In the genomic region with DNA sequence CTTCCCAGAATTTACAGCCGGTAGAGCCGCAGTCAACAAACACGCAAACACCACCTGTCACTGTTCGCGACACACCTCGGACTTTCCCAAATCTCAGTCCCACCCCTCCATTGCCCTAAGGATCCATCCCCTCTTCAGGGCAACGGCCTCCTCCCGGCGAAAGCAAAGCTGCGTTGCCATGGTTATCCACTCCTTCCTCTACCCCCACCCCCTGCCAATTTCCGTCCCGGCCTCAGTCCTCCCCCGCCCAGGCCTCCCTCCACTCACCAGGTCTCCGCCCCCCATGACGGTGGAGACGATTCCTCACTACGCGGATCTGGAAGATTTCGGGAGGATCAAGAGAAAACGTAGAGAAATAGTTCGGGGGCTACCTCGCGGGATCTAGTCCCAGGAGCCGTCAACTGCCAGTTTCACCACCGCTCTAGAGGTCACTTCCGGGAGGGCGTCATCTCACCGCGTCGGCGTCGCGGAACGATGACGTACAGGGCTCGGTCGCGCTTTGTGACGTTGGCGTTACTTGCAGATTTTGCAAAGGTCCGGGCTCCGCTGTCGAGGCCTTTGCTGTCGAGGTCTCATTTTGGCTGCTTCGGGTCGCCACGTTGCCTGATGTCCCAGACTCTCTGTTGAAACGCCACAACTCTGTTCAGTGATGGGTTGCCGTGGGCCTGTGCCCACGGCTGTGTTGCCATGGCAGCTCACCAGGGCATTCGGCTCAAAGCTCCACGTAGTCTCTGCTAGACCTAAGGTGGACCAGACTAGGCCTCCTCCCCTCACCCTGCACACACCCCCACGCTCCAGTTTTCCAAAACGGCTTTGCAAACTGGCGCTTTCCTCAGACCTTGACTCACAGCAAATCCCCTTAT, we compare ENCODE assay signal across 1 cellular context.
TF ChIP-seq lines count a peak whose summit lies in the region.

A gene (minus strand): TSS at position 423 of the 863 bp plus-strand sequence. CDS start 138 bp downstream, at position 285.

TF ChIP-seq in HEK293, 187 proteins besides CTCF, POLR2A, EP300 and RAD21 (continued from another document and continues in another):
- peak; percentile 74; the same call in 1 of the 2 replicates for TF ChIP-seq YY1 (tag by site-specific recombination; IDR thresholded peaks at IDR 0.05)
- TF ChIP-seq, protein P1, sequence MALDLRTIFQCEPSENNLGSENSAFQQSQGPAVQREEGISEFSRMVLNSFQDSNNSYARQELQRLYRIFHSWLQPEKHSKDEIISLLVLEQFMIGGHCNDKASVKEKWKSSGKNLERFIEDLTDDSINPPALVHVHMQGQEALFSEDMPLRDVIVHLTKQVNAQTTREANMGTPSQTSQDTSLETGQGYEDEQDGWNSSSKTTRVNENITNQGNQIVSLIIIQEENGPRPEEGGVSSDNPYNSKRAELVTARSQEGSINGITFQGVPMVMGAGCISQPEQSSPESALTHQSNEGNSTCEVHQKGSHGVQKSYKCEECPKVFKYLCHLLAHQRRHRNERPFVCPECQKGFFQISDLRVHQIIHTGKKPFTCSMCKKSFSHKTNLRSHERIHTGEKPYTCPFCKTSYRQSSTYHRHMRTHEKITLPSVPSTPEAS (tag by site-specific recombination; IDR thresholded peaks at IDR 0.05): peak; percentile 57; the same call in 1 of the 2 replicates
- TF ChIP-seq KLF7 (tag by site-specific recombination; IDR thresholded peaks at IDR 0.05; ENCODE audit: borderline replicate concordance): no peak; the same call in 1 of the 2 replicates
- no peak for TF ChIP-seq RBAK (tag by site-specific recombination; IDR thresholded peaks at IDR 0.05)
- no peak for TF ChIP-seq TCF7L2 (IDR thresholded peaks at IDR 0.05; ENCODE audit: borderline replicate concordance, low read depth, low read length)
- peak; percentile 95 for TF ChIP-seq ZFP37 (tag by site-specific recombination; IDR thresholded peaks at IDR 0.05)
- peak; percentile 80 for TF ChIP-seq KLF10 (tag by site-specific recombination; IDR thresholded peaks at IDR 0.05)
- TF ChIP-seq, protein P2, sequence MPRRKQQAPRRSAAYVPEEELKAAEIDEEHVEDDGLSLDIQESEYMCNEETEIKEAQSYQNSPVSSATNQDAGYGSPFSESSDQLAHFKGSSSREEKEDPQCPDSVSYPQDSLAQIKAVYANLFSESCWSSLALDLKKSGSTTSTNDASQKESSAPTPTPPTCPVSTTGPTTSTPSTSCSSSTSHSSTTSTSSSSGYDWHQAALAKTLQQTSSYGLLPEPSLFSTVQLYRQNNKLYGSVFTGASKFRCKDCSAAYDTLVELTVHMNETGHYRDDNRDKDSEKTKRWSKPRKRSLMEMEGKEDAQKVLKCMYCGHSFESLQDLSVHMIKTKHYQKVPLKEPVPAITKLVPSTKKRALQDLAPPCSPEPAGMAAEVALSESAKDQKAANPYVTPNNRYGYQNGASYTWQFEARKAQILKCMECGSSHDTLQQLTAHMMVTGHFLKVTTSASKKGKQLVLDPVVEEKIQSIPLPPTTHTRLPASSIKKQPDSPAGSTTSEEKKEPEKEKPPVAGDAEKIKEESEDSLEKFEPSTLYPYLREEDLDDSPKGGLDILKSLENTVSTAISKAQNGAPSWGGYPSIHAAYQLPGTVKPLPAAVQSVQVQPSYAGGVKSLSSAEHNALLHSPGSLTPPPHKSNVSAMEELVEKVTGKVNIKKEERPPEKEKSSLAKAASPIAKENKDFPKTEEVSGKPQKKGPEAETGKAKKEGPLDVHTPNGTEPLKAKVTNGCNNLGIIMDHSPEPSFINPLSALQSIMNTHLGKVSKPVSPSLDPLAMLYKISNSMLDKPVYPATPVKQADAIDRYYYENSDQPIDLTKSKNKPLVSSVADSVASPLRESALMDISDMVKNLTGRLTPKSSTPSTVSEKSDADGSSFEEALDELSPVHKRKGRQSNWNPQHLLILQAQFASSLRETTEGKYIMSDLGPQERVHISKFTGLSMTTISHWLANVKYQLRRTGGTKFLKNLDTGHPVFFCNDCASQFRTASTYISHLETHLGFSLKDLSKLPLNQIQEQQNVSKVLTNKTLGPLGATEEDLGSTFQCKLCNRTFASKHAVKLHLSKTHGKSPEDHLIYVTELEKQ (tag by site-specific recombination; IDR thresholded peaks at IDR 0.05; ENCODE audit: borderline replicate concordance): peak; percentile 66; the same call in 1 of the 2 replicates
- TF ChIP-seq ZNF596 (tag by site-specific recombination; IDR thresholded peaks at IDR 0.05): no peak
- TF ChIP-seq ZNF501 (tag by site-specific recombination; IDR thresholded peaks at IDR 0.05): peak; percentile 90; the same call in 1 of the 2 replicates
- TF ChIP-seq ZNF266 (tag by site-specific recombination; IDR thresholded peaks at IDR 0.05; ENCODE audit: low read depth): no peak
- peak; percentile 92 for TF ChIP-seq SP3 (tag by site-specific recombination; IDR thresholded peaks at IDR 0.05)
- TF ChIP-seq ZNF416 (tag by site-specific recombination; IDR thresholded peaks at IDR 0.05): no peak
- TF ChIP-seq, protein P3, sequence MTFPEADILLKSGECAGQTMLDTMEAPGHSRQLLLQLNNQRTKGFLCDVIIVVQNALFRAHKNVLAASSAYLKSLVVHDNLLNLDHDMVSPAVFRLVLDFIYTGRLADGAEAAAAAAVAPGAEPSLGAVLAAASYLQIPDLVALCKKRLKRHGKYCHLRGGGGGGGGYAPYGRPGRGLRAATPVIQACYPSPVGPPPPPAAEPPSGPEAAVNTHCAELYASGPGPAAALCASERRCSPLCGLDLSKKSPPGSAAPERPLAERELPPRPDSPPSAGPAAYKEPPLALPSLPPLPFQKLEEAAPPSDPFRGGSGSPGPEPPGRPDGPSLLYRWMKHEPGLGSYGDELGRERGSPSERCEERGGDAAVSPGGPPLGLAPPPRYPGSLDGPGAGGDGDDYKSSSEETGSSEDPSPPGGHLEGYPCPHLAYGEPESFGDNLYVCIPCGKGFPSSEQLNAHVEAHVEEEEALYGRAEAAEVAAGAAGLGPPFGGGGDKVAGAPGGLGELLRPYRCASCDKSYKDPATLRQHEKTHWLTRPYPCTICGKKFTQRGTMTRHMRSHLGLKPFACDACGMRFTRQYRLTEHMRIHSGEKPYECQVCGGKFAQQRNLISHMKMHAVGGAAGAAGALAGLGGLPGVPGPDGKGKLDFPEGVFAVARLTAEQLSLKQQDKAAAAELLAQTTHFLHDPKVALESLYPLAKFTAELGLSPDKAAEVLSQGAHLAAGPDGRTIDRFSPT (tag by site-specific recombination; IDR thresholded peaks at IDR 0.05): 0 out of 2 replicates have a peak, but pooled peaks have one; percentile 8
- peak; percentile 87 for TF ChIP-seq SP7 (tag by site-specific recombination; IDR thresholded peaks at IDR 0.05)
- TF ChIP-seq, protein P4, sequence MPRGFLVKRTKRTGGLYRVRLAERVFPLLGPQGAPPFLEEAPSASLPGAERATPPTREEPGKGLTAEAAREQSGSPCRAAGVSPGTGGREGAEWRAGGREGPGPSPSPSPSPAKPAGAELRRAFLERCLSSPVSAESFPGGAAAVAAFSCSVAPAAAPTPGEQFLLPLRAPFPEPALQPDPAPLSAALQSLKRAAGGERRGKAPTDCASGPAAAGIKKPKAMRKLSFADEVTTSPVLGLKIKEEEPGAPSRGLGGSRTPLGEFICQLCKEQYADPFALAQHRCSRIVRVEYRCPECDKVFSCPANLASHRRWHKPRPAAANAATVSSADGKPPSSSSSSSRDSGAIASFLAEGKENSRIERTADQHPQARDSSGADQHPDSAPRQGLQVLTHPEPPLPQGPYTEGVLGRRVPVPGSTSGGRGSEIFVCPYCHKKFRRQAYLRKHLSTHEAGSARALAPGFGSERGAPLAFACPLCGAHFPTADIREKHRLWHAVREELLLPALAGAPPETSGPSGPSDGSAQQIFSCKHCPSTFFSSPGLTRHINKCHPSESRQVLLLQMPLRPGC (tag by site-specific recombination; IDR thresholded peaks at IDR 0.05): peak; percentile 85
- TF ChIP-seq MEIS1 (CRISPR knock-in tag; IDR thresholded peaks at IDR 0.05; ENCODE audit: borderline replicate concordance): no peak
- TF ChIP-seq ZNF211 (tag by site-specific recombination; IDR thresholded peaks at IDR 0.05; ENCODE audit: low read depth): no peak
- TF ChIP-seq, protein P5, sequence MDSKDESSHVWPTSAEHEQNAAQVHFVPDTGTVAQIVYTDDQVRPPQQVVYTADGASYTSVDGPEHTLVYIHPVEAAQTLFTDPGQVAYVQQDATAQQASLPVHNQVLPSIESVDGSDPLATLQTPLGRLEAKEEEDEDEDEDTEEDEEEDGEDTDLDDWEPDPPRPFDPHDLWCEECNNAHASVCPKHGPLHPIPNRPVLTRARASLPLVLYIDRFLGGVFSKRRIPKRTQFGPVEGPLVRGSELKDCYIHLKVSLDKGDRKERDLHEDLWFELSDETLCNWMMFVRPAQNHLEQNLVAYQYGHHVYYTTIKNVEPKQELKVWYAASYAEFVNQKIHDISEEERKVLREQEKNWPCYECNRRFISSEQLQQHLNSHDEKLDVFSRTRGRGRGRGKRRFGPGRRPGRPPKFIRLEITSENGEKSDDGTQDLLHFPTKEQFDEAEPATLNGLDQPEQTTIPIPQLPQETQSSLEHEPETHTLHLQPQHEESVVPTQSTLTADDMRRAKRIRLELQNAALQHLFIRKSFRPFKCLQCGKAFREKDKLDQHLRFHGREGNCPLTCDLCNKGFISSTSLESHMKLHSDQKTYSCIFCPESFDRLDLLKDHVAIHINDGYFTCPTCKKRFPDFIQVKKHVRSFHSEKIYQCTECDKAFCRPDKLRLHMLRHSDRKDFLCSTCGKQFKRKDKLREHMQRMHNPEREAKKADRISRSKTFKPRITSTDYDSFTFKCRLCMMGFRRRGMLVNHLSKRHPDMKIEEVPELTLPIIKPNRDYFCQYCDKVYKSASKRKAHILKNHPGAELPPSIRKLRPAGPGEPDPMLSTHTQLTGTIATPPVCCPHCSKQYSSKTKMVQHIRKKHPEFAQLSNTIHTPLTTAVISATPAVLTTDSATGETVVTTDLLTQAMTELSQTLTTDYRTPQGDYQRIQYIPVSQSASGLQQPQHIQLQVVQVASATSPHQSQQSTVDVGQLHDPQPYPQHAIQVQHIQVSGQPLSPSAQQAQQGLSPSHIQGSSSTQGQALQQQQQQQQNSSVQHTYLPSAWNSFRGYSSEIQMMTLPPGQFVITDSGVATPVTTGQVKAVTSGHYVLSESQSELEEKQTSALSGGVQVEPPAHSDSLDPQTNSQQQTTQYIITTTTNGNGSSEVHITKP (tag by site-specific recombination; IDR thresholded peaks at IDR 0.05): peak; percentile 47
- TF ChIP-seq ZNF132 (tag by site-specific recombination; IDR thresholded peaks at IDR 0.05; ENCODE audit: borderline replicate concordance): no peak
- no peak for TF ChIP-seq ZNF174 (tag by site-specific recombination; IDR thresholded peaks at IDR 0.05)
- TF ChIP-seq, protein P6, sequence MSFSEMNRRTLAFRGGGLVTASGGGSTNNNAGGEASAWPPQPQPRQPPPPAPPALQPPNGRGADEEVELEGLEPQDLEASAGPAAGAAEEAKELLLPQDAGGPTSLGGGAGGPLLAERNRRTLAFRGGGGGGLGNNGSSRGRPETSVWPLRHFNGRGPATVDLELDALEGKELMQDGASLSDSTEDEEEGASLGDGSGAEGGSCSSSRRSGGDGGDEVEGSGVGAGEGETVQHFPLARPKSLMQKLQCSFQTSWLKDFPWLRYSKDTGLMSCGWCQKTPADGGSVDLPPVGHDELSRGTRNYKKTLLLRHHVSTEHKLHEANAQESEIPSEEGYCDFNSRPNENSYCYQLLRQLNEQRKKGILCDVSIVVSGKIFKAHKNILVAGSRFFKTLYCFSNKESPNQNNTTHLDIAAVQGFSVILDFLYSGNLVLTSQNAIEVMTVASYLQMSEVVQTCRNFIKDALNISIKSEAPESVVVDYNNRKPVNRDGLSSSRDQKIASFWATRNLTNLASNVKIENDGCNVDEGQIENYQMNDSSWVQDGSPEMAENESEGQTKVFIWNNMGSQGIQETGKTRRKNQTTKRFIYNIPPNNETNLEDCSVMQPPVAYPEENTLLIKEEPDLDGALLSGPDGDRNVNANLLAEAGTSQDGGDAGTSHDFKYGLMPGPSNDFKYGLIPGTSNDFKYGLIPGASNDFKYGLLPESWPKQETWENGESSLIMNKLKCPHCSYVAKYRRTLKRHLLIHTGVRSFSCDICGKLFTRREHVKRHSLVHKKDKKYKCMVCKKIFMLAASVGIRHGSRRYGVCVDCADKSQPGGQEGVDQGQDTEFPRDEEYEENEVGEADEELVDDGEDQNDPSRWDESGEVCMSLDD (tag by site-specific recombination; IDR thresholded peaks at IDR 0.05): no peak
- no peak for TF ChIP-seq ZNF626 (tag by site-specific recombination; IDR thresholded peaks at IDR 0.05)
- no peak for TF ChIP-seq ZNF473 (tag by site-specific recombination; IDR thresholded peaks at IDR 0.05)
- TF ChIP-seq ZNF114 (tag by site-specific recombination; IDR thresholded peaks at IDR 0.05): no peak
- TF ChIP-seq GFI1B (tag by site-specific recombination; IDR thresholded peaks at IDR 0.05): 0 out of 2 replicates have a peak, but pooled peaks have one; percentile 35
- TF ChIP-seq, protein P7, sequence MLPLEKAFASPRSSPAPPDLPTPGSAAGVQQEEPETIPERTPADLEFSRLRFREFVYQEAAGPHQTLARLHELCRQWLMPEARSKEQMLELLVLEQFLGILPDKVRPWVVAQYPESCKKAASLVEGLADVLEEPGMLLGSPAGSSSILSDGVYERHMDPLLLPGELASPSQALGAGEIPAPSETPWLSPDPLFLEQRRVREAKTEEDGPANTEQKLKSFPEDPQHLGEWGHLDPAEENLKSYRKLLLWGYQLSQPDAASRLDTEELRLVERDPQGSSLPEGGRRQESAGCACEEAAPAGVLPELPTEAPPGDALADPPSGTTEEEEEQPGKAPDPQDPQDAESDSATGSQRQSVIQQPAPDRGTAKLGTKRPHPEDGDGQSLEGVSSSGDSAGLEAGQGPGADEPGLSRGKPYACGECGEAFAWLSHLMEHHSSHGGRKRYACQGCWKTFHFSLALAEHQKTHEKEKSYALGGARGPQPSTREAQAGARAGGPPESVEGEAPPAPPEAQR (tag by site-specific recombination; IDR thresholded peaks at IDR 0.05): no peak
- TF ChIP-seq ZNF121 (tag by site-specific recombination; IDR thresholded peaks at IDR 0.05): peak; percentile 23; the same call in 1 of the 2 replicates
- no peak for TF ChIP-seq PRDM1 (tag by site-specific recombination; IDR thresholded peaks at IDR 0.05)
- TF ChIP-seq, protein P8, sequence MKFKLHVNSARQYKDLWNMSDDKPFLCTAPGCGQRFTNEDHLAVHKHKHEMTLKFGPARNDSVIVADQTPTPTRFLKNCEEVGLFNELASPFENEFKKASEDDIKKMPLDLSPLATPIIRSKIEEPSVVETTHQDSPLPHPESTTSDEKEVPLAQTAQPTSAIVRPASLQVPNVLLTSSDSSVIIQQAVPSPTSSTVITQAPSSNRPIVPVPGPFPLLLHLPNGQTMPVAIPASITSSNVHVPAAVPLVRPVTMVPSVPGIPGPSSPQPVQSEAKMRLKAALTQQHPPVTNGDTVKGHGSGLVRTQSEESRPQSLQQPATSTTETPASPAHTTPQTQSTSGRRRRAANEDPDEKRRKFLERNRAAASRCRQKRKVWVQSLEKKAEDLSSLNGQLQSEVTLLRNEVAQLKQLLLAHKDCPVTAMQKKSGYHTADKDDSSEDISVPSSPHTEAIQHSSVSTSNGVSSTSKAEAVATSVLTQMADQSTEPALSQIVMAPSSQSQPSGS (tag by site-specific recombination; IDR thresholded peaks at IDR 0.05; ENCODE audit: low read depth): peak; percentile 97
- peak; percentile 95 for TF ChIP-seq KLF16 (tag by site-specific recombination; IDR thresholded peaks at IDR 0.05)
- 0 out of 2 replicates have a peak, but pooled peaks have one; percentile 25 for TF ChIP-seq BCL11A (tag by site-specific recombination; IDR thresholded peaks at IDR 0.05; ENCODE audit: low read depth)
- no peak for TF ChIP-seq ZNF423 (tag by site-specific recombination; IDR thresholded peaks at IDR 0.05)
- TF ChIP-seq, protein P9, sequence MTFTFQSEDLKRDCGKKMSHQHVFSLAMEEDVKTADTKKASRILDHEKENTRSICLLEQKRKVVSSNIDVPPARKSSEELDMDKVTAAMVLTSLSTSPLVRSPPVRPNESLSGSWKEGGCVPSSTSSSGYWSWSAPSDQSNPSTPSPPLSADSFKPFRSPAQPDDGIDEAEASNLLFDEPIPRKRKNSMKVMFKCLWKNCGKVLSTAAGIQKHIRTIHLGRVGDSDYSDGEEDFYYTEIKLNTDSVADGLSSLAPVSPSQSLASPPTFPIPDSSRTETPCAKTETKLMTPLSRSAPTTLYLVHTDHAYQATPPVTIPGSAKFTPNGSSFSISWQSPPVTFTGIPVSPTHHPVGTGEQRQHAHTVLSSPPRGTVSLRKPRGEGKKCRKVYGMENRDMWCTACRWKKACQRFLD (tag by site-specific recombination; IDR thresholded peaks at IDR 0.05): no peak
